Comparison of ENCODE assay signal across 22 cellular contexts in the genomic region with DNA sequence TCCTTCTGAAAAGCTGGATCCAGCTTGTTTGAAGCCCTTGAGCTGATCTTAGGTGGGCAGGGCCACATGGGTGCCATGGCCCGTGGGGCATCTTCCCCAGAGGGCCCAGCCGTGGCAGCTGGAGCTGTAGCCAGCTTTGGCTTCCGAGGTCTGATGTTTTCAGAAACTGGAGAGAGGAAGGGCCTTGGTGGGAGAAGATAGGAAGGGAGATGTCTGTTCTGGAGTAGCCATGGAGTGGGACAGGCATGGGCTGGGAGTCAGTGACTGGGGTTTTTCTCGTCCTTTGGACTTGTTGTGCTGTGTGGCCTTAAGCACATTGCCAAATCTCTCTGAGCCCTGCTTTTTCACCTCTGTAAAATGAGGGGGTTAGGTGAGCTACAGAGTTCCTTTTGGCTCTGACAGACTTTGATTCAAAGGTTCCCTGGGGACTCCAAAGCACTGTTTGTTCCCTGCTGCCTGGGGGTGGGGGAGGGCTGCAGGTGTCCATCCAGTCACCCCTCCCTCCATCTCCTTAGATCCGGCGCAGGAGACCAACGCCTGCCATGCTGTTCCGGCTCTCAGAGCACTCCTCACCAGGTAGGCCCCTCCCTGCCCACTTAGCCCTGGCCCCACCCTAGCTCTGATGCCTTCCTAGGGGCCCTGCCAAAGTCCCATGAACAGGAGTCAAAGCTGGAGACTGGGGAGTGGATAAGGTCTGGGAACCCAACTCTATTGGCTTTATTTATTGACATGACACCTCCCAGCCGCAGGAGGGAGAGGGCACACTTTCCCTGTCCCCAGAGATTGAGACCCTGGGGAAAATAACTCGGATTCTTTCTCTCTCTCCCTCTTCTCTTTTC. TPM values are rescaled to one million over a fixed set of nuclear protein-coding genes. Genes with fewer than 3 reads are reported as not detected.
DNase-seq lines count a peak whose midpoint lies in the region; ATAC-seq and TF ChIP-seq lines count a peak whose summit lies in the region.
"Had no signal": no experiment of that assay in that cellular context is flagged by ENCODE, and none has a peak within 500 bp of the region (broad histone marks: within the 10 kb centered on the region; RNA-seq: fewer than 3 reads in every experiment).

No MANE protein-coding gene starts in this region.

- ATAC-seq in GM21528 (IDR thresholded peaks at IDR 0.05; ENCODE audit: low FRiP score, unreplicated experiment) = no peak

- H3K27me3 ChIP-seq in dorsolateral prefrontal cortex (peaks cover 0 to 29% (median 4%) of the 10 kb centered on the region in 45 donors), osteoblast (ENCODE audit: insufficient read depth, low read length) (peaks cover 84% of the 10 kb centered on the region)

- no peaks in the 10 kb centered on the region for H3K79me2 ChIP-seq in osteoblast (ENCODE audit: insufficient read depth, low read length)

- TF ChIP-seq CTCF in dorsolateral prefrontal cortex (IDR thresholded peaks at IDR 0.05 in 54 of 56, conservative IDR thresholded peaks at IDR 0.05 in 2 of 56; ENCODE audit: low read depth in 1 of 56, partially characterized antibody in 56 of 56) (no peak), osteoblast (IDR thresholded peaks at IDR 0.05; ENCODE audit: extremely low read depth, low read depth, low read length) (no peak)

- H3K36me3 ChIP-seq in osteoblast (ENCODE audit: insufficient read depth, low read length) = no peaks in the 10 kb centered on the region
- H3K36me3 ChIP-seq: tibial artery had no signal

- H3K27ac ChIP-seq in dorsolateral prefrontal cortex = peak overlapping the region in 36 of 59 donors; percentile 3 to 90 (median 56)
- no peak overlapping the region for H3K27ac ChIP-seq in osteoblast (ENCODE audit: low read depth, low read length)
- H3K27ac ChIP-seq: tibial artery had no signal

- no peak overlapping the region for H2AFZ ChIP-seq in osteoblast (ENCODE audit: low read length)

- intact Hi-C loops in dorsolateral prefrontal cortex (cut with DNase I) = no loop called here

- H3K4me2 ChIP-seq in osteoblast (ENCODE audit: insufficient read depth, low read length) = no peak overlapping the region

- no peaks in the 10 kb centered on the region for H4K20me1 ChIP-seq in osteoblast (ENCODE audit: insufficient read depth, low read length)

- H3K9me3 ChIP-seq in osteoblast (ENCODE audit: low read depth, low read length) = no peaks in the 10 kb centered on the region
- H3K9me3 ChIP-seq: tibial artery had no signal

- H3K4me1 ChIP-seq in osteoblast (ENCODE audit: insufficient read depth, low read length) = no peaks in the 10 kb centered on the region

- H3K4me3 ChIP-seq in dorsolateral prefrontal cortex (peak overlapping the region in 55 of 59 donors; percentile 5 to 76 (median 64)), osteoblast (ENCODE audit: insufficient read depth, low read length) (no peak overlapping the region)
- H3K4me3 ChIP-seq: tibial artery had no signal

- DNase-seq in DMS53 (lab: John Stamatoyannopoulos, UW) = peak; percentile 7
- no peak for DNase-seq in DMS53 treated with DMSO at 0.1 percent for 48 hours (lab: John Stamatoyannopoulos, UW; ENCODE audit: unreplicated experiment)
- DNase-seq in NCI-H345 treated with DMSO at 0.1 percent for 48 hours (lab: John Stamatoyannopoulos, UW; ENCODE audit: unreplicated experiment) = peak; percentile 31
- DNase-seq in dorsolateral prefrontal cortex = no peak
- DNase-seq in osteoblast (ENCODE audit: insufficient read length, low spot score, missing footprints) = peak; percentile 92
- DNase-seq in activated CD4-positive, alpha-beta T cell treated with anti-CD3 and anti-CD28 coated beads, Interleukin-2, amount 50 U/mL, for 1 hour = no peak
- no peak for DNase-seq in NCI-H748 treated with DMSO at 0.1 percent for 48 hours (lab: John Stamatoyannopoulos, UW)
- DNase-seq: activated CD4-positive, CD25-positive, alpha-beta regulatory T cell treated with anti-CD3 and anti-CD28 coated beads, Interleukin-2, amount 50 U/mL, for 72 hours; activated naive CD4-positive, alpha-beta T cell treated with anti-CD3 and anti-CD28 coated beads for 36 hours; CD4-positive, alpha-beta T cell; MM.1S; NCI-H446 treated with DMSO at 0.1 percent for 48 hours; T-helper 1 cell; tibial artery had no signal

RNA-seq across cellular contexts. Expression of a gene that starts 2.1 kb away (rescaled TPM):
- 100 to 1,000 TPM in 119 of 120 experiments, 10 to 100 TPM in 1; 65.3 to 449 (median 214) TPM for total RNA-seq in dorsolateral prefrontal cortex
- not detected in 2 replicates for total RNA-seq in osteoblast
- total RNA-seq: A172, endothelial cell of umbilical vein, HT1080, mononuclear cell, pulmonary artery endothelial cell had no signal

RNA-seq across cellular contexts. Expression of a gene that starts 8.1 kb away (rescaled TPM):
- total RNA-seq in dorsolateral prefrontal cortex (100 to 1,000 TPM in 9 of 120 experiments, 10 to 100 TPM in 111; 45.7 to 129 (median 71.4) TPM), osteoblast (31.5 and 35.8 TPM in 2 replicates)

RNA-seq across cellular contexts. Expression of a gene that starts 21.2 kb away (rescaled TPM):
- total RNA-seq in dorsolateral prefrontal cortex = 10 to 100 TPM; 10.6 to 60.3 (median 39.0) TPM
- not detected in 2 replicates for total RNA-seq in osteoblast
- total RNA-seq: A172; activated naive CD4-positive, alpha-beta T cell treated with anti-CD3 and anti-CD28 coated beads for 36 hours; CD4-positive, alpha-beta T cell; endothelial cell of umbilical vein; G401; HT1080; pulmonary artery endothelial cell; RPMI7951 had no signal

RNA-seq across cellular contexts. Expression of a gene that starts 36.3 kb away (rescaled TPM):
- 10 to 100 TPM in 8 of 120 experiments, 1 to 10 TPM in 112; 1.6 to 14.9 (median 4.8) TPM for total RNA-seq in dorsolateral prefrontal cortex
- 0.29 and 0.36 TPM in 2 replicates for total RNA-seq in osteoblast

RNA-seq across cellular contexts. Expression of a gene that starts 39.4 kb away (rescaled TPM):
- 10 to 100 TPM in 15 of 120 experiments, 1 to 10 TPM in 105; 1.4 to 15.3 (median 6.7) TPM for total RNA-seq in dorsolateral prefrontal cortex
- not detected in 2 replicates for total RNA-seq in osteoblast
- total RNA-seq: A172; activated naive CD4-positive, alpha-beta T cell treated with anti-CD3 and anti-CD28 coated beads for 36 hours; endothelial cell of umbilical vein; G401; HT1080; mononuclear cell; pulmonary artery endothelial cell; RPMI7951 had no signal

Comparison
In these comparisons a context has a peak if more than half of its experiments do, and no peak if none do; other contexts are left out.
1. DNase-seq: peak in DMS53 (single experiment), NCI-H345 treated with DMSO at 0.1 percent for 48 hours (single experiment) and osteoblast (single experiment); none in DMS53 treated with DMSO at 0.1 percent for 48 hours (single experiment), dorsolateral prefrontal cortex (0 of 10), activated CD4-positive, alpha-beta T cell treated with anti-CD3 and anti-CD28 coated beads, Interleukin-2, amount 50 U/mL, for 1 hour (single experiment) and NCI-H748 treated with DMSO at 0.1 percent for 48 hours (single experiment).
2. RNA of a gene that starts 2.1 kb away (total RNA-seq): 65.3 to 449 TPM in dorsolateral prefrontal cortex; not detected in osteoblast; every median in the first group is over 10 times any median in the second.
3. RNA of a gene that starts 21.2 kb away (total RNA-seq): 10.6 to 60.3 TPM in dorsolateral prefrontal cortex; not detected in osteoblast; every median in the first group is over 10 times any median in the second.